In the genomic region with DNA sequence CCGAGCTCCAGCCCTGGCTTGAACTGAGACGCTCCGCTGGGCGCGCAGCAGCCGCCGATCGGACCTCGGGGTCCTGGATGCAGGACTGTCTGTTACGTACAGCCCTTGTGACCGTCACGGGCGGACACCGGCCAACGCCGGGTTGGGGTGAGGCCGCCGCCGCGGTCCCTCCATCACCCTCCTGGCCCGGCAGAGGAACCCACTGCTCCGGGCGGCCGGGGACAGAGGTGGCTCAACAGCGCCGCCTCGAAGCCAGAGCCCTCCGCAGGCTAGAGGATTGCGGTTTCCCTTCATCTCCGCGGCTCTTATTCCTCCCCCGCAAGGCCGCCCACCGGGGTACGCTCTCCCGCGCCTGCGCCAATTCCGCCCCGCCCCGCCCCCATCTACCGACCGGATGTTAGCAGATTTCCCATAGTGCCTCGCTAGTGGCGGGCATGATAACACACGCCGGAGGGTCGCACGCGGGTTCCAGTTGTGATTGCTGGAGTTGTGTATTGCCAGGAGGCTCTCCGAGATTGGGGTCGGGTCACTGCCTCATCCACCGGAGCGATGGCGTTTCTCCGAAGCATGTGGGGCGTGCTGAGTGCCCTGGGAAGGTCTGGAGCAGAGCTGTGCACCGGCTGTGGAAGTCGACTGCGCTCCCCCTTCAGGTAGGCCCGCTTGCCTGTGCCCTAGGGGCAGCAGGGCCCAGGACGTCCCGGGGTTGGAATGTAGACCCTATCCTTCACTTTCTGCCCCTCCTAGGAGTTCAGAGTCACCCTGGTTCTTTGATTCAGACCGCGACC, we compare ENCODE assay signal across 8 cellular contexts. TPM values are rescaled to one million over a fixed set of nuclear protein-coding genes. Genes with fewer than 3 reads are reported as not detected.
DNase-seq lines count a peak whose midpoint lies in the region; ATAC-seq lines count a peak whose summit lies in the region.

A gene (plus strand): TSS at position 412 of the 785 bp plus-strand sequence. CDS start 138 bp downstream, at position 550.

- 0% methylated on average over 64 to 65 of the region's 65 CpGs for WGBS in esophagus, 2 donors

- peaks cover 1% of the 10 kb centered on the region for H3K36me3 Mint-ChIP-seq in IgD-negative memory B cell

- H3K4me1 ChIP-seq in esophagus (ENCODE audit: control insufficient read depth in 2 of 2, insufficient read depth in 2 of 2, low read length in 1 of 2): no peaks in the 10 kb centered on the region
- H3K4me1 ChIP-seq in muscle layer of colon (ENCODE audit: insufficient read depth, low read length): peaks cover 16% of the 10 kb centered on the region

- H3K4me3 ChIP-seq in esophagus (ENCODE audit: low read depth in 1 of 2, low read length in 2 of 2) (peak within 1 kb of the TSS; percentile 95 to 96), muscle layer of colon (ENCODE audit: low read depth in 1 of 2, low read length in 2 of 2) (peak within 1 kb of the TSS; percentile 76 to 98)

- no peaks in the 10 kb centered on the region for H3K9me3 Mint-ChIP-seq in IgD-negative memory B cell

- H3K4me1 Mint-ChIP-seq in IgD-negative memory B cell: peaks cover 24 to 25% (median 24%) of the 10 kb centered on the region in 3 donors

- H3K9me3 ChIP-seq in esophagus (ENCODE audit: control insufficient read depth in 2 of 2, insufficient read depth in 1 of 2, low read depth in 1 of 2, low read length in 1 of 2) (no peaks in the 10 kb centered on the region), muscle layer of colon (ENCODE audit: low read length) (no peaks in the 10 kb centered on the region)

- H3K27me3 Mint-ChIP-seq in IgD-negative memory B cell: no peaks in the 10 kb centered on the region

- peak; percentile 82 for ATAC-seq in GM21529 (IDR thresholded peaks at IDR 0.05; ENCODE audit: unreplicated experiment)

- peak within 1 kb of the TSS; percentile 83 for H3K9ac ChIP-seq in muscle layer of colon (ENCODE audit: low read length)

- DNase-seq in DMS53 (lab: John Stamatoyannopoulos, UW) (peak; percentile 95), OCI-M1 (lab: John Stamatoyannopoulos, UW) (peak; percentile 98)
- peak; percentile 98 for DNase-seq in activated T-cell treated with anti-CD3 and anti-CD28 coated beads, Interleukin-2, amount 50 U/mL, for 1 hour
- peak; percentile 97 for DNase-seq in stimulated activated CD8-positive, alpha-beta memory T cell treated with anti-CD3 and anti-CD28 coated beads, Interleukin-7, amount 100 ng/mL, for 24 hours (ENCODE audit: low read depth)

- peak within 1 kb of the TSS; percentile 96 to 99 (median 99) for H3K27ac Mint-ChIP-seq in IgD-negative memory B cell

- H3K27ac ChIP-seq in esophagus (ENCODE audit: low read depth in 2 of 2, low read length in 1 of 2): peak within 1 kb of the TSS; percentile 68 to 80
- peak within 1 kb of the TSS; percentile 84 for H3K27ac ChIP-seq in muscle layer of colon (ENCODE audit: low read depth, low read length)

- H3K27me3 ChIP-seq in esophagus (ENCODE audit: control insufficient read depth in 1 of 2, insufficient read depth in 2 of 2, low read length in 2 of 2) (no peaks in the 10 kb centered on the region), muscle layer of colon (ENCODE audit: control insufficient read depth in 1 of 2, insufficient read depth in 2 of 2, low read length in 2 of 2) (no peaks in the 10 kb centered on the region)

- peak within 1 kb of the TSS; percentile 94 to 99 (median 97) for H3K4me3 Mint-ChIP-seq in IgD-negative memory B cell

- H3K36me3 ChIP-seq in esophagus (ENCODE audit: control insufficient read depth in 2 of 2, insufficient read depth in 2 of 2, low read length in 1 of 2) (peaks cover 0 to 3% of the 10 kb centered on the region in 2 donors), muscle layer of colon (ENCODE audit: insufficient read depth, low read length) (peaks cover 27% of the 10 kb centered on the region)

RNA-seq across cellular contexts. Expression of the gene that starts here (rescaled TPM):
- 56.0 TPM for polyA plus RNA-seq in IgD-negative memory B cell
- polyA plus RNA-seq in esophagus: 10 to 100 TPM in 1 of 2 donors, 1 to 10 TPM in 1; 3.6 to 10.2 TPM

Comparison
In these comparisons a context has a peak if more than half of its experiments do, and no peak if none do; other contexts are left out.
1. Peak in every context shown above with its lines: DNase-seq, ATAC-seq, H3K4me3 ChIP-seq and H3K27ac ChIP-seq.